In the genomic region with DNA sequence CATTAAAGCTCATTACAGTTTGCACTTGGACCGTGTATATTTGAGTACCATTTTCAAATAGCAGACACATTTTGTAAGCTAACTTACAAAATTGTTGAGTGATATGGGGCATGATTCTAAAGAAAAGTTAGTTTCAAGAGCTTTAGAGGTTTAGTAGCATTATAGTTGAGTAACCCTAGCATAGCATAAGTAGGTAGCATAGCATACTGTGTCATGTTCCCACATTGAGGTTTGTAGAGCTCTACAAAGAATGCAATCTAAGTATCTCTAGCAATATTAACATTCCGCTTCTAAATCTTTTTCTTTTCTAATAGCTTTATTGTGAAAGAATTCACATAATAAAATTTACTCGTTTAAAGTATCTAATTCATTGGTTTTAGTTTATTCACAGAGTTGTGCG, we compare ENCODE assay signal across 20 cellular contexts.
DNase-seq lines count a peak whose midpoint lies in the region; ATAC-seq, FAIRE-seq and TF ChIP-seq lines count a peak whose summit lies in the region.
"Had no signal": no experiment of that assay in that cellular context is flagged by ENCODE, and none has a peak within 500 bp of the region (broad histone marks: within the 10 kb centered on the region; RNA-seq: fewer than 3 reads in every experiment).

No MANE protein-coding gene starts in this region.

- H3K4me2 ChIP-seq in SK-N-SH (no peak overlapping the region), astrocyte (ENCODE audit: low read length) (no peak overlapping the region), smooth muscle cell (peak overlapping the region; percentile 58)
- H3K4me2 ChIP-seq: BLaER1, PC-9 had no signal

- no peak for FAIRE-seq in astrocyte (lab: Jason Lieb, UNC)
- FAIRE-seq: GM12892, GM18507, H1 had no signal

- H4K20me1 ChIP-seq in SK-N-SH (ENCODE audit: insufficient read depth) (no peaks in the 10 kb centered on the region), astrocyte (ENCODE audit: insufficient read depth, low read length) (no peaks in the 10 kb centered on the region), smooth muscle cell (ENCODE audit: low read depth) (peaks cover 5% of the 10 kb centered on the region)
- H4K20me1 ChIP-seq: BLaER1 had no signal

- no peak overlapping the region for H3K4me3 Mint-ChIP-seq in astrocyte (ENCODE audit: unreplicated experiment)
- H3K4me3 Mint-ChIP-seq: CD4-positive, alpha-beta memory T cell had no signal

- no peaks in the 10 kb centered on the region for H3K9me2 ChIP-seq in SK-N-SH

- H3K27me3 ChIP-seq in SK-N-SH (ENCODE audit: insufficient read depth) (no peaks in the 10 kb centered on the region), astrocyte (ENCODE audit: insufficient read depth, low read length) (no peaks in the 10 kb centered on the region), smooth muscle cell (ENCODE audit: low read depth) (no peaks in the 10 kb centered on the region), foreskin keratinocyte (no peaks in the 10 kb centered on the region)
- H3K27me3 ChIP-seq: BLaER1 had no signal

- H3K9ac ChIP-seq in SK-N-SH (no peak overlapping the region), astrocyte (ENCODE audit: low read length) (no peak overlapping the region), smooth muscle cell (ENCODE audit: low read depth) (no peak overlapping the region)
- H3K9ac ChIP-seq: BLaER1 had no signal

- peaks cover 20% of the 10 kb centered on the region for H3K4me1 Mint-ChIP-seq in astrocyte (ENCODE audit: low read depth, unreplicated experiment)
- H3K4me1 Mint-ChIP-seq: CD4-positive, alpha-beta memory T cell had no signal

- H2AFZ ChIP-seq in SK-N-SH (ENCODE audit: low read depth) (no peak overlapping the region), astrocyte (ENCODE audit: low read depth, low read length) (no peak overlapping the region), smooth muscle cell (ENCODE audit: low read depth) (no peak overlapping the region)
- H2AFZ ChIP-seq: PC-9 had no signal

- H3K36me3 Mint-ChIP-seq in astrocyte (ENCODE audit: low read depth, unreplicated experiment) = peaks cover 10% of the 10 kb centered on the region
- H3K36me3 Mint-ChIP-seq: CD4-positive, alpha-beta memory T cell had no signal

- no peak for TF ChIP-seq RAD21 in SK-N-SH (IDR thresholded peaks at IDR 0.05; ENCODE audit: low read length)

- no peaks in the 10 kb centered on the region for H3K9me3 ChIP-seq in SK-N-SH
- no peaks in the 10 kb centered on the region for H3K9me3 ChIP-seq in astrocyte (ENCODE audit: insufficient read depth, low read depth, low read length)
- no peaks in the 10 kb centered on the region for H3K9me3 ChIP-seq in smooth muscle cell (replicated peaks; ENCODE audit: low read depth)
- H3K9me3 ChIP-seq: BLaER1 had no signal

- DNase-seq in SK-N-SH (no peak), astrocyte (ENCODE audit: low read depth) (peak; percentile 49), fibroblast of peridontal ligament (ENCODE audit: extremely low read depth) (peak; percentile 56), smooth muscle cell (lab: John Stamatoyannopoulos, UW; ENCODE audit: unreplicated experiment) (no peak), foreskin keratinocyte (no peak)
- DNase-seq: Calu3; CD4-positive, alpha-beta memory T cell; DMS53; NCI-H187; NCI-H226; NCI-H524; PC-9 had no signal

- H3K27me3 Mint-ChIP-seq in astrocyte (ENCODE audit: low read depth, unreplicated experiment) = no peaks in the 10 kb centered on the region
- H3K27me3 Mint-ChIP-seq: CD4-positive, alpha-beta memory T cell had no signal

- no peaks in the 10 kb centered on the region for H3K9me3 Mint-ChIP-seq in astrocyte (ENCODE audit: unreplicated experiment)
- H3K9me3 Mint-ChIP-seq: CD4-positive, alpha-beta memory T cell had no signal

- no peaks in the 10 kb centered on the region for H3K79me2 ChIP-seq in SK-N-SH (ENCODE audit: insufficient read depth)
- H3K79me2 ChIP-seq in astrocyte (ENCODE audit: insufficient read depth, low read length) = no peaks in the 10 kb centered on the region
- H3K79me2 ChIP-seq in smooth muscle cell (ENCODE audit: low read depth) = no peaks in the 10 kb centered on the region

- H3K4me1 ChIP-seq in SK-N-SH (ENCODE audit: control insufficient read depth in 1 of 2, insufficient read depth in 2 of 2, low read depth in 1 of 2, low read length in 1 of 2) (no peaks in the 10 kb centered on the region), astrocyte (ENCODE audit: insufficient read depth, low read length) (peaks cover 7% of the 10 kb centered on the region), smooth muscle cell (ENCODE audit: low read depth) (peaks cover 3% of the 10 kb centered on the region), foreskin keratinocyte (peaks cover 6% of the 10 kb centered on the region)
- H3K4me1 ChIP-seq: BLaER1 had no signal

- peak overlapping the region; percentile 45 for H3K27ac Mint-ChIP-seq in astrocyte (ENCODE audit: unreplicated experiment)
- H3K27ac Mint-ChIP-seq: CD4-positive, alpha-beta memory T cell had no signal

- no peak overlapping the region for H3K27ac ChIP-seq in SK-N-SH (ENCODE audit: low read depth in 2 of 2, low read length in 1 of 2)
- H3K27ac ChIP-seq in astrocyte (ENCODE audit: low read depth, low read length) = no peak overlapping the region
- peak overlapping the region; percentile 57 for H3K27ac ChIP-seq in smooth muscle cell (ENCODE audit: low read depth)
- no peak overlapping the region for H3K27ac ChIP-seq in foreskin keratinocyte
- H3K27ac ChIP-seq: 22Rv1, BLaER1, PC-9 had no signal

- WGBS in SK-N-SH (ENCODE audit: low lambda C conversion rate) = 95% methylated on average over 4 of the region's 4 CpGs
- 64% methylated on average over 4 of the region's 4 CpGs for WGBS in smooth muscle cell (ENCODE audit: low lambda C conversion rate)

- no peak for TF ChIP-seq EP300 in SK-N-SH (IDR thresholded peaks at IDR 0.05; ENCODE audit: borderline replicate concordance in 1 of 2, low read depth in 1 of 2, low read length in 1 of 2)

- ATAC-seq in SK-N-SH treated with all-trans-retinoic acid at 6 μM for 48 hours (0 out of 3 replicates have a peak, but pooled peaks have one; percentile 21), HG03139 (IDR thresholded peaks at IDR 0.05; ENCODE audit: unreplicated experiment) (no peak), GM18870 (IDR thresholded peaks at IDR 0.05; ENCODE audit: unreplicated experiment) (no peak), foreskin keratinocyte (no peak)

- H3K36me3 ChIP-seq in SK-N-SH (replicated peaks in 1 of 2; ENCODE audit: control insufficient read depth in 1 of 2, insufficient read depth in 2 of 2, low read length in 1 of 2) = peaks cover 0 to 21% of the 10 kb centered on the region in 2 experiments
- H3K36me3 ChIP-seq in astrocyte (ENCODE audit: insufficient read depth, low read length) = peaks cover 9% of the 10 kb centered on the region
- H3K36me3 ChIP-seq in smooth muscle cell (ENCODE audit: low read depth) = no peaks in the 10 kb centered on the region
- H3K36me3 ChIP-seq: BLaER1 had no signal

- H3F3A ChIP-seq in SK-N-SH (replicated peaks; ENCODE audit: insufficient read depth) = peaks cover 8% of the 10 kb centered on the region
- peaks cover 15% of the 10 kb centered on the region for H3F3A ChIP-seq in smooth muscle cell (ENCODE audit: low read depth)

- H3K4me3 ChIP-seq in SK-N-SH (ENCODE audit: low read depth in 2 of 2, low read length in 1 of 2) (no peak overlapping the region), astrocyte (ENCODE audit: insufficient read depth, low read depth, low read length) (no peak overlapping the region), smooth muscle cell (no peak overlapping the region)
- H3K4me3 ChIP-seq: BLaER1, PC-9 had no signal

- TF ChIP-seq CTCF in SK-N-SH (IDR thresholded peaks at IDR 0.05) = no peak
- TF ChIP-seq CTCF in astrocyte (IDR thresholded peaks at IDR 0.05; ENCODE audit: insufficient read depth, low read depth, low read length) = no peak
- no peak for TF ChIP-seq CTCF in smooth muscle cell (IDR thresholded peaks at IDR 0.05; ENCODE audit: borderline replicate concordance, insufficient read depth, poor library complexity, severe bottlenecking)
- TF ChIP-seq CTCF in foreskin keratinocyte (conservative IDR thresholded peaks at IDR 0.05) = no peak

- CTCF ChIA-PET in SK-N-SH (lab: Yijun Ruan, JAX) = no interaction called here

- POLR2A ChIA-PET in SK-N-SH (lab: Yijun Ruan, JAX) = no interaction called here

TF ChIP-seq in SK-N-SH treated with all-trans-retinoic acid at 6 μM for 48 hours, 23 proteins besides CTCF, POLR2A, EP300 and RAD21:
- TF ChIP-seq TCF4 (CRISPR knock-in tag; IDR thresholded peaks at IDR 0.05; ENCODE audit: borderline replicate concordance) (no peak), RARB (CRISPR knock-in tag; IDR thresholded peaks at IDR 0.05) (no peak)
- TF ChIP-seq, protein P1, sequence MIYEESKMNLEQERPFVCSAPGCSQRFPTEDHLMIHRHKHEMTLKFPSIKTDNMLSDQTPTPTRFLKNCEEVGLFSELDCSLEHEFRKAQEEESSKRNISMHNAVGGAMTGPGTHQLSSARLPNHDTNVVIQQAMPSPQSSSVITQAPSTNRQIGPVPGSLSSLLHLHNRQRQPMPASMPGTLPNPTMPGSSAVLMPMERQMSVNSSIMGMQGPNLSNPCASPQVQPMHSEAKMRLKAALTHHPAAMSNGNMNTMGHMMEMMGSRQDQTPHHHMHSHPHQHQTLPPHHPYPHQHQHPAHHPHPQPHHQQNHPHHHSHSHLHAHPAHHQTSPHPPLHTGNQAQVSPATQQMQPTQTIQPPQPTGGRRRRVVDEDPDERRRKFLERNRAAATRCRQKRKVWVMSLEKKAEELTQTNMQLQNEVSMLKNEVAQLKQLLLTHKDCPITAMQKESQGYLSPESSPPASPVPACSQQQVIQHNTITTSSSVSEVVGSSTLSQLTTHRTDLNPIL (CRISPR knock-in tag; IDR thresholded peaks at IDR 0.05; ENCODE audit: low read depth) = no peak

TF ChIP-seq in SK-N-SH, 30 proteins besides CTCF, POLR2A, EP300 and RAD21 (continues in another document):
- TF ChIP-seq YY1 (IDR thresholded peaks at IDR 0.05; ENCODE audit: low read depth) = no peak
- TF ChIP-seq, protein P2, sequence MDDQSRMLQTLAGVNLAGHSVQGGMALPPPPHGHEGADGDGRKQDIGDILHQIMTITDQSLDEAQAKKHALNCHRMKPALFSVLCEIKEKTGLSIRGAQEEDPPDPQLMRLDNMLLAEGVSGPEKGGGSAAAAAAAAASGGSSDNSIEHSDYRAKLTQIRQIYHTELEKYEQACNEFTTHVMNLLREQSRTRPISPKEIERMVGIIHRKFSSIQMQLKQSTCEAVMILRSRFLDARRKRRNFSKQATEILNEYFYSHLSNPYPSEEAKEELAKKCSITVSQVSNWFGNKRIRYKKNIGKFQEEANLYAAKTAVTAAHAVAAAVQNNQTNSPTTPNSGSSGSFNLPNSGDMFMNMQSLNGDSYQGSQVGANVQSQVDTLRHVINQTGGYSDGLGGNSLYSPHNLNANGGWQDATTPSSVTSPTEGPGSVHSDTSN (IDR thresholded peaks at IDR 0.05) = no peak
- no peak for TF ChIP-seq FOXM1 (IDR thresholded peaks at IDR 0.05; ENCODE audit: low read depth)
- no peak for TF ChIP-seq EZH2phosphoT487 (IDR thresholded peaks at IDR 0.05; ENCODE audit: borderline replicate concordance, low read depth)
- TF ChIP-seq TCF12 (IDR thresholded peaks at IDR 0.05) = no peak
- TF ChIP-seq MEF2A (IDR thresholded peaks at IDR 0.05; ENCODE audit: borderline replicate concordance, low read depth) = no peak

Comparison
In these comparisons a context has a peak if more than half of its experiments do, and no peak if none do; other contexts are left out.
1. DNase-seq: peak in astrocyte (single experiment) and fibroblast of peridontal ligament (single experiment); none in SK-N-SH (single experiment), smooth muscle cell (single experiment) and foreskin keratinocyte (0 of 2).